1 cellular context compared by ENCODE assay signal in genomic region chr1:160620942-160621632, GRCh38.
TF ChIP-seq lines count a peak whose summit lies in the region.

No MANE protein-coding gene starts in this region.

TF ChIP-seq in H1, 55 proteins besides CTCF, POLR2A, EP300 and RAD21:
- TF ChIP-seq SAP30 (IDR thresholded peaks at IDR 0.05; ENCODE audit: insufficient read depth, insufficient replicate concordance, low read length) (no peak), POU5F1 (IDR thresholded peaks at IDR 0.05; ENCODE audit: low read depth, low read length) (no peak), CBX8 (IDR thresholded peaks at IDR 0.05; ENCODE audit: borderline replicate concordance, low read depth, low read length) (no peak), CHD1 (IDR thresholded peaks at IDR 0.05; ENCODE audit: low read depth, low read length) (no peak), SIX5 (IDR thresholded peaks at IDR 0.05; ENCODE audit: low read depth, low read length) (no peak), KDM4A (IDR thresholded peaks at IDR 0.05; ENCODE audit: low read depth, low read length, severe bottlenecking) (no peak), GTF2F1 (IDR thresholded peaks at IDR 0.05; ENCODE audit: borderline replicate concordance, low read depth, low read length) (no peak), BCL11A (IDR thresholded peaks at IDR 0.05; ENCODE audit: low read depth in 2 of 2, low read length in 2 of 2) (no peak)
